8 cellular contexts compared by ENCODE assay signal in the genomic region with DNA sequence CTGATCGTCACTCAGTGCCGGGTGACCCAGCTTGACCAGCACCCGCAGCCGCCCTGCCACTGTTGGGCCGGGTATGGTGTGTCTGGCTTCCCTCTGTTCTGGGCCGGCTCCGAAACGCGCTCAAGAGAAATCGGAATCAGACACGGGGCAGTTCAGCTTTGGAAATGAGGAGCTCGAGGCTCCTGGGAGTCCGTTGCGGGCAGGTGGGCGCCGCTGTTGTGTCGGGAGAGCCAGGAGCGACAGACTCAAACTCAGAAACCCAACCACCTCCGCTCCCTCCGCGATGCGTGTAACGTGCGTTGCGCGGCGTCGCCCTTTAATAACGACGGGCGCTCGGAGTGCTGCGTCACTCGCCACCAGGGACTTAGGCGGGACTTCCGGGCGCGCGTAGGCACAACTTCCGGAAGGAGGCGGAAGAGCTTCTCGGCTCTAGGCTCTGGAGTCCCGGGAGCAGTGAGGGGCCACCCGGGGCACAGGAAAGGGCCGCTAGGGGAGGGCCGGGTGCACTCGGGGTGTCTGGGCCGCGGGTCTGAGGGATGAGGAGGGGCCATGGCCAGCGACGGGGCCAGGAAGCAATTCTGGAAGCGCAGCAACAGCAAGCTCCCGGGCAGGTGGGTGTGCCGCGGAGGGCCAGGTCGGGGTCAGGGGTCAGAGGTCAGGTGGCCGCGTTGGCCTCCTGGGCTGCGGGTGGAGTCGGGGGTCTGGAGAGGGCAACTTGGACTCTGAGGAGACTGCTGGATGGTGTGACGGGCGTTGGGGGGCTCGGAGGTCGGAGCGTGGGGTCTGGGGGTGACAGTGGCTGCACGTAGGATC. TPM values are rescaled to one million over a fixed set of nuclear protein-coding genes. Genes with fewer than 3 reads are reported as not detected.
A peak's percentile ranks its signal among the peaks of the same experiment; 100 is the strongest.
DNase-seq lines count a peak whose midpoint lies in the region; ATAC-seq, FAIRE-seq and TF ChIP-seq lines count a peak whose summit lies in the region.

A gene with protein sequence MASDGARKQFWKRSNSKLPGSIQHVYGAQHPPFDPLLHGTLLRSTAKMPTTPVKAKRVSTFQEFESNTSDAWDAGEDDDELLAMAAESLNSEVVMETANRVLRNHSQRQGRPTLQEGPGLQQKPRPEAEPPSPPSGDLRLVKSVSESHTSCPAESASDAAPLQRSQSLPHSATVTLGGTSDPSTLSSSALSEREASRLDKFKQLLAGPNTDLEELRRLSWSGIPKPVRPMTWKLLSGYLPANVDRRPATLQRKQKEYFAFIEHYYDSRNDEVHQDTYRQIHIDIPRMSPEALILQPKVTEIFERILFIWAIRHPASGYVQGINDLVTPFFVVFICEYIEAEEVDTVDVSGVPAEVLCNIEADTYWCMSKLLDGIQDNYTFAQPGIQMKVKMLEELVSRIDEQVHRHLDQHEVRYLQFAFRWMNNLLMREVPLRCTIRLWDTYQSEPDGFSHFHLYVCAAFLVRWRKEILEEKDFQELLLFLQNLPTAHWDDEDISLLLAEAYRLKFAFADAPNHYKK (plus strand): TSS at position 413 of the 813 bp plus-strand sequence. CDS start 137 bp downstream, at position 550.

- intact Hi-C loops in Caco-2 (cut with micrococcal nuclease; ENCODE audit: unreplicated experiment) (loop anchor here (1.0 kb wide), 2 partner anchors 12 to 35 kb away; no protein-coding TSS in a partner anchor), endothelial cell of umbilical vein (cut with micrococcal nuclease) (loop anchor here (1.0 kb wide), 4 partner anchors 8 to 41 kb away; no protein-coding TSS in a partner anchor)

- H3K79me2 ChIP-seq in OCI-LY3 (ENCODE audit: low read length) (peaks cover 73% of the 10 kb centered on the region), endothelial cell of umbilical vein (ENCODE audit: control insufficient read depth, insufficient read depth, low read length) (peaks cover 39% of the 10 kb centered on the region)

- peaks cover 11% of the 10 kb centered on the region for H3K4me1 Mint-ChIP-seq in Caco-2 (ENCODE audit: low read depth, unreplicated experiment)

- H3K4me3 ChIP-seq in Caco-2 (ENCODE audit: low read depth, low read length), result peak within 1 kb of the TSS; percentile 95
- H3K4me3 ChIP-seq in HUES64 (ENCODE audit: low read length), result peak within 1 kb of the TSS; percentile 75
- peak within 1 kb of the TSS; percentile 86 for H3K4me3 ChIP-seq in OCI-LY3 (ENCODE audit: low read length)
- peak within 1 kb of the TSS; percentile 74 to 87 (median 77) for H3K4me3 ChIP-seq in endothelial cell of umbilical vein (replicated peaks in 1 of 3; ENCODE audit: insufficient read depth in 1 of 3, low read depth in 1 of 3, low read length in 3 of 3)

- BruUV-seq in Caco-2 (replicated peaks; lab: Mats Ljungman, UMichigan), result no TSS peak
- BruUV-seq in endothelial cell of umbilical vein (replicated peaks; lab: Mats Ljungman, UMichigan), result TSS peak; percentile 99

- under 1% methylated on average over 66 of the region's 66 CpGs for WGBS in HUES64

- H3K9ac ChIP-seq in HUES64 (ENCODE audit: low read depth, low read length) (peak within 1 kb of the TSS; percentile 87), OCI-LY3 (ENCODE audit: low read length) (peak within 1 kb of the TSS; percentile 90), endothelial cell of umbilical vein (replicated peaks; ENCODE audit: extremely low read depth, insufficient read depth, low read length) (peak within 1 kb of the TSS; percentile 92)

- H3K9me1 ChIP-seq in endothelial cell of umbilical vein (replicated peaks; ENCODE audit: control insufficient read depth, extremely low read depth, insufficient read depth, low read length), result no peaks in the 10 kb centered on the region

- H3K27me3 ChIP-seq in Caco-2 (replicated peaks; ENCODE audit: control insufficient read depth, insufficient read depth, low read length) (no peaks in the 10 kb centered on the region), HUES64 (ENCODE audit: insufficient read depth, low read length) (no peaks in the 10 kb centered on the region), OCI-LY3 (ENCODE audit: low read depth, low read length) (no peaks in the 10 kb centered on the region), endothelial cell of umbilical vein (ENCODE audit: control insufficient read depth in 2 of 2, insufficient read depth in 2 of 2, low read length in 2 of 2) (no peaks in the 10 kb centered on the region)

- H3K9me3 ChIP-seq in Caco-2 (no peaks in the 10 kb centered on the region), HUES64 (ENCODE audit: insufficient read depth, low read depth, low read length) (no peaks in the 10 kb centered on the region), OCI-LY3 (ENCODE audit: insufficient read depth, low read length) (no peaks in the 10 kb centered on the region), endothelial cell of umbilical vein (replicated peaks; ENCODE audit: control insufficient read depth, insufficient read depth, low read length) (no peaks in the 10 kb centered on the region)

- peaks cover 8% of the 10 kb centered on the region; the same call in 1 of the 2 replicates for H3K4me1 ChIP-seq in Caco-2
- H3K4me1 ChIP-seq in HUES64 (ENCODE audit: insufficient read depth, low read length), result peaks cover 3% of the 10 kb centered on the region; the same call in 1 of the 2 replicates
- H3K4me1 ChIP-seq in OCI-LY3 (ENCODE audit: low read length), result peaks cover 47% of the 10 kb centered on the region
- peaks cover 24% of the 10 kb centered on the region for H3K4me1 ChIP-seq in endothelial cell of umbilical vein (ENCODE audit: control insufficient read depth, extremely low read depth, insufficient read depth, low read length)

- H3K36me3 ChIP-seq in Caco-2 (ENCODE audit: control insufficient read depth, insufficient read depth, low read length) (no peaks in the 10 kb centered on the region), HUES64 (ENCODE audit: insufficient read depth, low read length) (peaks cover 17% of the 10 kb centered on the region), OCI-LY3 (replicated peaks; ENCODE audit: low read depth, low read length) (peaks cover 40% of the 10 kb centered on the region), endothelial cell of umbilical vein (ENCODE audit: control insufficient read depth in 2 of 2, extremely low read depth in 1 of 2, insufficient read depth in 2 of 2, low read length in 2 of 2) (peaks cover 0 to 2% of the 10 kb centered on the region in 2 experiments)

- H3K27ac Mint-ChIP-seq in Caco-2 (ENCODE audit: unreplicated experiment), result peak within 1 kb of the TSS; percentile 93

- H3K27me3 Mint-ChIP-seq in Caco-2 (ENCODE audit: insufficient read depth, unreplicated experiment), result no peaks in the 10 kb centered on the region

- H4K20me1 ChIP-seq in OCI-LY3 (ENCODE audit: insufficient read depth, low read length) (no peaks in the 10 kb centered on the region), endothelial cell of umbilical vein (replicated peaks; ENCODE audit: control insufficient read depth, extremely low read depth, insufficient read depth, low read length) (no peaks in the 10 kb centered on the region)

- CTCF ChIA-PET in Caco-2 (lab: Charles Lee), result interaction anchor here (1.1 to 1.8 kb wide), 4 partner anchors 12 to 175 kb away, joined by 3 to 8 read pairs (median 8); no protein-coding TSS in a partner anchor
- CTCF ChIA-PET in endothelial cell of umbilical vein (lab: Charles Lee), result interaction anchor here (0.6 to 2.7 kb wide), 15 partner anchors 8 to 395 kb away, joined by 3 to 14 read pairs (median 4); no protein-coding TSS in a partner anchor

- no peak for TF ChIP-seq CTCF in Caco-2 (IDR thresholded peaks at IDR 0.05; ENCODE audit: insufficient read depth in 1 of 2, low read depth in 1 of 2, low read length in 1 of 2, severe bottlenecking in 1 of 2, unreplicated experiment in 1 of 2)
- TF ChIP-seq CTCF in OCI-LY3 (IDR thresholded peaks at IDR 0.05; ENCODE audit: low read depth, low read length), result 0 out of 2 replicates have a peak, but pooled peaks have one; percentile 9
- TF ChIP-seq CTCF in endothelial cell of umbilical vein (IDR thresholded peaks at IDR 0.05; ENCODE audit: extremely low read depth in 1 of 2, insufficient read depth in 1 of 2, low read depth in 1 of 2, low read length in 2 of 2), result no peak

- H2AFZ ChIP-seq in OCI-LY3 (ENCODE audit: low read depth, low read length) (no peak within 1 kb of the TSS; the same call in 1 of the 2 replicates), endothelial cell of umbilical vein (ENCODE audit: low read depth, low read length) (peak within 1 kb of the TSS; percentile 48)

- POLR2A ChIA-PET in Caco-2 (lab: Charles Lee), result interaction anchor here (0.6 to 2.0 kb wide), 15 partner anchors 11 to 340 kb away, joined by 3 to 41 read pairs (median 4); no protein-coding TSS in a partner anchor
- POLR2A ChIA-PET in endothelial cell of umbilical vein (lab: Charles Lee), result interaction anchor here (0.7 to 1.4 kb wide), 13 partner anchors 8 to 47 kb away, joined by 3 to 10 read pairs (median 3); no protein-coding TSS in a partner anchor

- FAIRE-seq in endothelial cell of umbilical vein (lab: Jason Lieb, UNC), result peak; percentile 83

- peak within 1 kb of the TSS; percentile 80 for H3K4me3 Mint-ChIP-seq in Caco-2 (ENCODE audit: unreplicated experiment)

- dilution Hi-C loops in endothelial cell of umbilical vein (cut with MboI; ENCODE audit: extremely low pct_ligation_motif_present, low sequenced_read_pairs), result no loop called here

- H3K27ac ChIP-seq in HUES64 (ENCODE audit: low read depth, low read length), result peak within 1 kb of the TSS; percentile 86
- peak within 1 kb of the TSS; percentile 95 for H3K27ac ChIP-seq in OCI-LY3 (ENCODE audit: low read length)
- peak within 1 kb of the TSS; percentile 87 for H3K27ac ChIP-seq in endothelial cell of umbilical vein (ENCODE audit: insufficient read depth, low read depth, low read length)

- H3K9me3 Mint-ChIP-seq in Caco-2 (ENCODE audit: unreplicated experiment), result no peaks in the 10 kb centered on the region

- H3K4me2 ChIP-seq in OCI-LY3 (ENCODE audit: low read length) (peak within 1 kb of the TSS; percentile 88), endothelial cell of umbilical vein (ENCODE audit: insufficient read depth, low read length) (peak within 1 kb of the TSS; percentile 93)

- peak; percentile 98 for TF ChIP-seq POLR2A in endothelial cell of umbilical vein (IDR thresholded peaks at IDR 0.05; ENCODE audit: low read depth, low read length)

- H3K36me3 Mint-ChIP-seq in Caco-2 (ENCODE audit: insufficient read depth, unreplicated experiment), result peaks cover 28% of the 10 kb centered on the region

- DNase-seq in Caco-2 (peak; percentile 93), activated T-cell treated with anti-CD3 and anti-CD28 coated beads for 1 hour (ENCODE audit: low read depth) (peak; percentile 93), endothelial cell of umbilical vein (ENCODE audit: low read depth, low spot score) (peak; percentile 94), midbrain (lab: John Stamatoyannopoulos, UW) (peak; percentile 96)
- DNase-seq in stimulated activated CD8-positive, alpha-beta memory T cell treated with anti-CD3 and anti-CD28 coated beads, Interleukin-15, amount 100 ng/mL, for 48 hours (ENCODE audit: low read depth in 2 of 2), result peak; percentile 90 to 92

- ATAC-seq in GM21423 (IDR thresholded peaks at IDR 0.05; ENCODE audit: unreplicated experiment), result peak; percentile 74

RNA-seq across cellular contexts. Expression of the gene that starts here (rescaled TPM):
- total RNA-seq in Caco-2 (2022) (26.7 and 32.6 TPM in 2 replicates), endothelial cell of umbilical vein (32.4 and 32.9 TPM in 2 replicates)
- 9.7 TPM for polyA plus RNA-seq in HUES64 (2013, experiment 1 of 2)
- 10.8 TPM for polyA plus RNA-seq in HUES64 (2013, experiment 2 of 2)
- polyA plus RNA-seq in endothelial cell of umbilical vein, result 23.2 and 26.1 TPM in 2 replicates
- polyA plus RNA-seq in endothelial cell of umbilical vein (2011; cell fraction: cytosol; rRNA removed), result 21.4 and 21.7 TPM in 2 replicates
- 18.9 and 19.7 TPM in 2 replicates for polyA plus RNA-seq in endothelial cell of umbilical vein (2011; cell fraction: nucleus; rRNA removed)
- 19.8 and 23.4 TPM in 2 replicates for polyA plus RNA-seq in endothelial cell of umbilical vein (2012)
- polyA minus RNA-seq in endothelial cell of umbilical vein, result 25.6 and 29.5 TPM in 2 replicates
- polyA minus RNA-seq in endothelial cell of umbilical vein (2011; cell fraction: cytosol; rRNA and poly(A)+ RNA removed), result 7.7 TPM
- 24.2 and 29.1 TPM in 2 replicates for polyA minus RNA-seq in endothelial cell of umbilical vein (2011; cell fraction: nucleus; rRNA and poly(A)+ RNA removed)

Comparison
In these comparisons a context has a peak if more than half of its experiments do, and no peak if none do; other contexts are left out.
1. Peak in every context shown above with its lines: DNase-seq, ATAC-seq, H3K4me3 ChIP-seq and H3K27ac ChIP-seq.